Comparison of ENCODE assay signal across 1 cellular context in the genomic region with DNA sequence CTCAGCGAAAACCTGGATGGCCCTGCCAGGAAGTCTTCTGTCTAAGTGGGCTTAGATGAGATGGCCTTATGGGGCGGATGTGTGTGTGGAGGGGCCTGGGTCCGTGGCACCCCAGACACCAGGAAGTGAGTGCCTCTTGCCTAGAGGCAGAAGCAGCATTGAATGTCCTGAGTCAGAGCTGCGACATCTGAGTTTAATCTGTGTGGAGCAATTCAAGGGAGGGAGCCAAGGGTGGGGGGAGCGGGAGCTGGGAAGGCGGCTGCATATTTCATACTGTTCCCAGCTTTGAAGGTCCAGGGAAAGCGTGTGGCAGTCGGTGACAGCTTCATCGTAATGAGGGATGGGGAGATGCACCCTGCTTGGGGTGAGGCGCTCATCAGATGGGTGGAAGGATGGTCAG.
TF ChIP-seq lines count a peak whose summit lies in the region.

No MANE protein-coding gene starts in this region.

TF ChIP-seq in H1, 55 proteins besides CTCF, POLR2A, EP300 and RAD21:
- no peak for TF ChIP-seq BACH1 (IDR thresholded peaks at IDR 0.05; ENCODE audit: low read length)
- TF ChIP-seq KDM5A (IDR thresholded peaks at IDR 0.05; ENCODE audit: low read length): no peak
- no peak for TF ChIP-seq TBP (IDR thresholded peaks at IDR 0.05; ENCODE audit: low read depth, low read length)
- TF ChIP-seq SIRT6 (IDR thresholded peaks at IDR 0.05; ENCODE audit: low read length): no peak
- no peak for TF ChIP-seq SUZ12 (IDR thresholded peaks at IDR 0.05; ENCODE audit: low read length)
- no peak for TF ChIP-seq GABPA (IDR thresholded peaks at IDR 0.05; ENCODE audit: borderline replicate concordance, insufficient read depth, low read length)
- TF ChIP-seq, protein P1, sequence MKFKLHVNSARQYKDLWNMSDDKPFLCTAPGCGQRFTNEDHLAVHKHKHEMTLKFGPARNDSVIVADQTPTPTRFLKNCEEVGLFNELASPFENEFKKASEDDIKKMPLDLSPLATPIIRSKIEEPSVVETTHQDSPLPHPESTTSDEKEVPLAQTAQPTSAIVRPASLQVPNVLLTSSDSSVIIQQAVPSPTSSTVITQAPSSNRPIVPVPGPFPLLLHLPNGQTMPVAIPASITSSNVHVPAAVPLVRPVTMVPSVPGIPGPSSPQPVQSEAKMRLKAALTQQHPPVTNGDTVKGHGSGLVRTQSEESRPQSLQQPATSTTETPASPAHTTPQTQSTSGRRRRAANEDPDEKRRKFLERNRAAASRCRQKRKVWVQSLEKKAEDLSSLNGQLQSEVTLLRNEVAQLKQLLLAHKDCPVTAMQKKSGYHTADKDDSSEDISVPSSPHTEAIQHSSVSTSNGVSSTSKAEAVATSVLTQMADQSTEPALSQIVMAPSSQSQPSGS (IDR thresholded peaks at IDR 0.05; ENCODE audit: low read length): no peak
- TF ChIP-seq GTF2F1 (IDR thresholded peaks at IDR 0.05; ENCODE audit: borderline replicate concordance, low read depth, low read length): no peak
- no peak for TF ChIP-seq PHF8 (conservative IDR thresholded peaks at IDR 0.05; ENCODE audit: low read depth, low read length)
- no peak for TF ChIP-seq EGR1 (IDR thresholded peaks at IDR 0.05; ENCODE audit: borderline replicate concordance, low read depth, low read length)
- TF ChIP-seq, protein P2, sequence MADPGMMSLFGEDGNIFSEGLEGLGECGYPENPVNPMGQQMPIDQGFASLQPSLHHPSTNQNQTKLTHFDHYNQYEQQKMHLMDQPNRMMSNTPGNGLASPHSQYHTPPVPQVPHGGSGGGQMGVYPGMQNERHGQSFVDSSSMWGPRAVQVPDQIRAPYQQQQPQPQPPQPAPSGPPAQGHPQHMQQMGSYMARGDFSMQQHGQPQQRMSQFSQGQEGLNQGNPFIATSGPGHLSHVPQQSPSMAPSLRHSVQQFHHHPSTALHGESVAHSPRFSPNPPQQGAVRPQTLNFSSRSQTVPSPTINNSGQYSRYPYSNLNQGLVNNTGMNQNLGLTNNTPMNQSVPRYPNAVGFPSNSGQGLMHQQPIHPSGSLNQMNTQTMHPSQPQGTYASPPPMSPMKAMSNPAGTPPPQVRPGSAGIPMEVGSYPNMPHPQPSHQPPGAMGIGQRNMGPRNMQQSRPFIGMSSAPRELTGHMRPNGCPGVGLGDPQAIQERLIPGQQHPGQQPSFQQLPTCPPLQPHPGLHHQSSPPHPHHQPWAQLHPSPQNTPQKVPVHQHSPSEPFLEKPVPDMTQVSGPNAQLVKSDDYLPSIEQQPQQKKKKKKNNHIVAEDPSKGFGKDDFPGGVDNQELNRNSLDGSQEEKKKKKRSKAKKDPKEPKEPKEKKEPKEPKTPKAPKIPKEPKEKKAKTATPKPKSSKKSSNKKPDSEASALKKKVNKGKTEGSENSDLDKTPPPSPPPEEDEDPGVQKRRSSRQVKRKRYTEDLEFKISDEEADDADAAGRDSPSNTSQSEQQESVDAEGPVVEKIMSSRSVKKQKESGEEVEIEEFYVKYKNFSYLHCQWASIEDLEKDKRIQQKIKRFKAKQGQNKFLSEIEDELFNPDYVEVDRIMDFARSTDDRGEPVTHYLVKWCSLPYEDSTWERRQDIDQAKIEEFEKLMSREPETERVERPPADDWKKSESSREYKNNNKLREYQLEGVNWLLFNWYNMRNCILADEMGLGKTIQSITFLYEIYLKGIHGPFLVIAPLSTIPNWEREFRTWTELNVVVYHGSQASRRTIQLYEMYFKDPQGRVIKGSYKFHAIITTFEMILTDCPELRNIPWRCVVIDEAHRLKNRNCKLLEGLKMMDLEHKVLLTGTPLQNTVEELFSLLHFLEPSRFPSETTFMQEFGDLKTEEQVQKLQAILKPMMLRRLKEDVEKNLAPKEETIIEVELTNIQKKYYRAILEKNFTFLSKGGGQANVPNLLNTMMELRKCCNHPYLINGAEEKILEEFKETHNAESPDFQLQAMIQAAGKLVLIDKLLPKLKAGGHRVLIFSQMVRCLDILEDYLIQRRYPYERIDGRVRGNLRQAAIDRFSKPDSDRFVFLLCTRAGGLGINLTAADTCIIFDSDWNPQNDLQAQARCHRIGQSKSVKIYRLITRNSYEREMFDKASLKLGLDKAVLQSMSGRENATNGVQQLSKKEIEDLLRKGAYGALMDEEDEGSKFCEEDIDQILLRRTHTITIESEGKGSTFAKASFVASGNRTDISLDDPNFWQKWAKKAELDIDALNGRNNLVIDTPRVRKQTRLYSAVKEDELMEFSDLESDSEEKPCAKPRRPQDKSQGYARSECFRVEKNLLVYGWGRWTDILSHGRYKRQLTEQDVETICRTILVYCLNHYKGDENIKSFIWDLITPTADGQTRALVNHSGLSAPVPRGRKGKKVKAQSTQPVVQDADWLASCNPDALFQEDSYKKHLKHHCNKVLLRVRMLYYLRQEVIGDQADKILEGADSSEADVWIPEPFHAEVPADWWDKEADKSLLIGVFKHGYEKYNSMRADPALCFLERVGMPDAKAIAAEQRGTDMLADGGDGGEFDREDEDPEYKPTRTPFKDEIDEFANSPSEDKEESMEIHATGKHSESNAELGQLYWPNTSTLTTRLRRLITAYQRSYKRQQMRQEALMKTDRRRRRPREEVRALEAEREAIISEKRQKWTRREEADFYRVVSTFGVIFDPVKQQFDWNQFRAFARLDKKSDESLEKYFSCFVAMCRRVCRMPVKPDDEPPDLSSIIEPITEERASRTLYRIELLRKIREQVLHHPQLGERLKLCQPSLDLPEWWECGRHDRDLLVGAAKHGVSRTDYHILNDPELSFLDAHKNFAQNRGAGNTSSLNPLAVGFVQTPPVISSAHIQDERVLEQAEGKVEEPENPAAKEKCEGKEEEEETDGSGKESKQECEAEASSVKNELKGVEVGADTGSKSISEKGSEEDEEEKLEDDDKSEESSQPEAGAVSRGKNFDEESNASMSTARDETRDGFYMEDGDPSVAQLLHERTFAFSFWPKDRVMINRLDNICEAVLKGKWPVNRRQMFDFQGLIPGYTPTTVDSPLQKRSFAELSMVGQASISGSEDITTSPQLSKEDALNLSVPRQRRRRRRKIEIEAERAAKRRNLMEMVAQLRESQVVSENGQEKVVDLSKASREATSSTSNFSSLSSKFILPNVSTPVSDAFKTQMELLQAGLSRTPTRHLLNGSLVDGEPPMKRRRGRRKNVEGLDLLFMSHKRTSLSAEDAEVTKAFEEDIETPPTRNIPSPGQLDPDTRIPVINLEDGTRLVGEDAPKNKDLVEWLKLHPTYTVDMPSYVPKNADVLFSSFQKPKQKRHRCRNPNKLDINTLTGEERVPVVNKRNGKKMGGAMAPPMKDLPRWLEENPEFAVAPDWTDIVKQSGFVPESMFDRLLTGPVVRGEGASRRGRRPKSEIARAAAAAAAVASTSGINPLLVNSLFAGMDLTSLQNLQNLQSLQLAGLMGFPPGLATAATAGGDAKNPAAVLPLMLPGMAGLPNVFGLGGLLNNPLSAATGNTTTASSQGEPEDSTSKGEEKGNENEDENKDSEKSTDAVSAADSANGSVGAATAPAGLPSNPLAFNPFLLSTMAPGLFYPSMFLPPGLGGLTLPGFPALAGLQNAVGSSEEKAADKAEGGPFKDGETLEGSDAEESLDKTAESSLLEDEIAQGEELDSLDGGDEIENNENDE (IDR thresholded peaks at IDR 0.05; ENCODE audit: insufficient replicate concordance, low read length): no peak
- no peak for TF ChIP-seq SP4 (IDR thresholded peaks at IDR 0.05; ENCODE audit: low read length)
TF ChIP-seq in H1: peak in this region for 0.
